ENCODE assay signal across 15 cellular contexts in the genomic region with DNA sequence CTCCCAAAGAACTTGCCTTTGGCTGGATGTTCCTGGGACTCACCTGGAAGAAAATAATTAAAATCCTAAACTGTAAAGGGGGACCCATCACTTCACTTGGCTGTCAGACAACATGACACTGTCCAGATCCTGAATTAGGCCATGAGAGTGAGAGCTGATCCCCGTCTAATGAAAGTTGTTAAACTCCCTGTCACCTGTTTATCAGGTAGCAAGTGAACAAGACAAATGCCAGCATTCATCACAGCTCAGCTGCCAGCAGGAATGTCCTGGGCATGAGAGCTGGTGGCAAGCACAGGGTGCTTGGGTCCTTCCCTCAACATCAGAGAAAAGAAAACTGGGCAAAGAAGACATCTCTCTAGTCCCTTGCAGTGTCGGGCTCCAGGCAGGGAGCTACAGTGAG. TPM values are rescaled to one million over a fixed set of nuclear protein-coding genes. Genes with fewer than 3 reads are reported as not detected.
DNase-seq lines count a peak whose midpoint lies in the region; ATAC-seq and TF ChIP-seq lines count a peak whose summit lies in the region.
"Had no signal": no experiment of that assay in that cellular context is flagged by ENCODE, and none has a peak within 500 bp of the region (broad histone marks: within the 10 kb centered on the region; RNA-seq: fewer than 3 reads in every experiment).

No MANE protein-coding gene starts in this region.

- WGBS in thyroid gland, 2 donors = 38 to 48% methylated on average over 2 of the region's 2 CpGs

- H3K27me3 ChIP-seq in thyroid gland = no peaks in the 10 kb centered on the region
- H3K27me3 ChIP-seq: BLaER1 had no signal

- H3K27ac ChIP-seq in VCaP (peak overlapping the region; percentile 2; the same call in 1 of the 2 replicates), thyroid gland (no peak overlapping the region)
- H3K27ac ChIP-seq: BLaER1 had no signal

- TF ChIP-seq CTCF in VCaP (conservative IDR thresholded peaks at IDR 0.05) (no peak), thyroid gland (IDR thresholded peaks at IDR 0.05) (no peak)

- TF ChIP-seq POLR2A in thyroid gland (IDR thresholded peaks at IDR 0.05) = no peak

- no peaks in the 10 kb centered on the region for H3K4me1 ChIP-seq in thyroid gland
- H3K4me1 ChIP-seq: BLaER1 had no signal

- H3K4me3 ChIP-seq in thyroid gland (replicated peaks in 1 of 3) = no peak overlapping the region
- H3K4me3 ChIP-seq: BLaER1 had no signal

- DNase-seq in left cardiac atrium (no peak), posterior vena cava (ENCODE audit: low spot score) (peak; percentile 5), thyroid gland (peak; percentile 49 to 71), SKM-1 treated with dmso at 0.1 percent for 144 hours (lab: John Stamatoyannopoulos, UW; ENCODE audit: unreplicated experiment) (no peak)
- DNase-seq: CD8-positive, alpha-beta memory T cell; KBM-7; NCI-H1105 treated with DMSO at 0.1 percent for 48 hours; NCI-H1694; NCI-H748 treated with DMSO at 0.1 percent for 48 hours; NK-92 treated with Interleukin-12 subunit alpha and Interleukin-12 subunit beta, amount 100 ng/mL, for 24 hours; SHP77 treated with DMSO at 0.1 percent for 48 hours had no signal

- intact Hi-C loops in left cardiac atrium (cut with DNase I) (loop anchor here in 1 of 2 donors (2.0 to 5.0 kb wide), 2 partner anchors 24 to 150 kb away; partner anchors contain the start of genes EFNA4 and PMVK), posterior vena cava (cut with DNase I) (no loop called here), thyroid gland (cut with DNase I) (no loop called here)

- H3K9me3 ChIP-seq in thyroid gland = no peaks in the 10 kb centered on the region

- H3K36me3 ChIP-seq in thyroid gland = no peaks in the 10 kb centered on the region

- ATAC-seq in left cardiac atrium = peak; percentile 61 to 75
- ATAC-seq in HG03025 (IDR thresholded peaks at IDR 0.05; ENCODE audit: low FRiP score, unreplicated experiment) = no peak
- no peak for ATAC-seq in GM21381 (IDR thresholded peaks at IDR 0.05; ENCODE audit: unreplicated experiment)

RNA-seq across cellular contexts. Expression of gene PMVK, which starts 23.8 kb away (rescaled TPM):
- total RNA-seq in left cardiac atrium (10 to 100 TPM; 55.9 to 63.7 TPM), posterior vena cava (10 to 100 TPM; 26.5 to 31.5 TPM), thyroid gland (10 to 100 TPM; 15.0 to 28.2 (median 21.2) TPM)

RNA-seq across cellular contexts. Expression of gene KCNN3, which starts 42.7 kb away (rescaled TPM):
- total RNA-seq in left cardiac atrium (1 to 10 TPM; 3.2 to 4.6 TPM), posterior vena cava (1 to 10 TPM; 1.9 to 2.0 TPM), thyroid gland (1 to 10 TPM; 3.5 to 5.6 (median 4.4) TPM)

RNA-seq across cellular contexts. Expression of gene PBXIP1, which starts 43.1 kb away (rescaled TPM):
- total RNA-seq in left cardiac atrium (10 to 100 TPM; 58.8 to 69.7 TPM), posterior vena cava (100 to 1,000 TPM in 1 of 2 donors, 10 to 100 TPM in 1; 95.3 to 138 TPM), thyroid gland (100 to 1,000 TPM; 139 to 205 (median 181) TPM)

RNA-seq across cellular contexts. Expression of gene PYGO2, which starts 48.8 kb away (rescaled TPM):
- 10 to 100 TPM; 15.3 to 15.8 TPM for total RNA-seq in left cardiac atrium
- total RNA-seq in posterior vena cava = 10 to 100 TPM; 17.0 to 19.2 TPM
- total RNA-seq in thyroid gland = 10 to 100 TPM; 28.6 to 48.3 (median 42.9) TPM

RNA-seq across cellular contexts. Expression of gene SHC1, which starts 57.8 kb away (rescaled TPM):
- total RNA-seq in left cardiac atrium = 100 to 1,000 TPM in 1 of 2 donors, 10 to 100 TPM in 1; 88.7 to 102 TPM
- total RNA-seq in posterior vena cava = 100 to 1,000 TPM; 135 to 149 TPM
- 100 to 1,000 TPM; 108 to 168 (median 123) TPM for total RNA-seq in thyroid gland

Comparison
In these comparisons a context has a peak if more than half of its experiments do, and no peak if none do; other contexts are left out.
1. ATAC-seq: peak in left cardiac atrium (2 of 2); none in HG03025 (single experiment) and GM21381 (single experiment).
2. DNase-seq: peak in posterior vena cava (single experiment) and thyroid gland (2 of 2); none in left cardiac atrium (single experiment) and SKM-1 treated with dmso at 0.1 percent for 144 hours (single experiment).